Comparison of ENCODE assay signal across 8 cellular contexts in genomic region chr5:138464018-138464387, GRCh38. TPM values are rescaled to one million over a fixed set of nuclear protein-coding genes. Genes with fewer than 3 reads are reported as not detected.
DNase-seq lines count a peak whose midpoint lies in the region; ATAC-seq, FAIRE-seq and TF ChIP-seq lines count a peak whose summit lies in the region.

No MANE protein-coding gene starts in this region.

- TF ChIP-seq CTCF in right atrium auricular region (IDR thresholded peaks at IDR 0.05) (peak; percentile 94 to 95), uterus (IDR thresholded peaks at IDR 0.05) (peak; percentile 83 to 94 (median 86))

- H3K4me3 Mint-ChIP-seq in T-cell, result peak overlapping the region; percentile 82 to 88 (median 83)

- H3K4me1 ChIP-seq in right atrium auricular region, result peaks cover 0 to 55% of the 10 kb centered on the region in 2 donors
- H3K4me1 ChIP-seq in uterus, result peaks cover 0 to 8% of the 10 kb centered on the region in 2 donors

- intact Hi-C loops in uterus (cut with DNase I; ENCODE audit: low total_unique reads), result loop anchor here (5.0 kb wide), 1 partner anchor 38 kb away; no protein-coding TSS in a partner anchor

- H3K4me3 ChIP-seq in right atrium auricular region (peak overlapping the region; percentile 73 to 83), uterus (peak overlapping the region; percentile 69 to 75)

- H3K27me3 ChIP-seq in right atrium auricular region (no peaks in the 10 kb centered on the region), uterus (no peaks in the 10 kb centered on the region)

- H3K27ac Mint-ChIP-seq in T-cell, result peak overlapping the region; percentile 88 to 90

- H3K36me3 Mint-ChIP-seq in T-cell, result peaks cover 9% of the 10 kb centered on the region

- no peaks in the 10 kb centered on the region for H3K9me3 Mint-ChIP-seq in T-cell

- no peaks in the 10 kb centered on the region for H3K9me3 ChIP-seq in right atrium auricular region
- no peaks in the 10 kb centered on the region for H3K9me3 ChIP-seq in uterus

- POLR2A ChIA-PET in T-cell (lab: Charles Lee), result interaction anchor here (0.6 to 1.9 kb wide), 2 partner anchors 29 to 79 kb away, joined by 11 to 12 read pairs; partner anchors contain the start of gene ETF1 (in 1 of the 2)

- peaks cover 47 to 53% (median 49%) of the 10 kb centered on the region in 3 donors for H3K4me1 Mint-ChIP-seq in T-cell

- CTCF ChIA-PET in T-cell (lab: Charles Lee), result interaction anchor here (0.5 to 2.6 kb wide), 6 partner anchors 8 to 112 kb away, joined by 3 to 19 read pairs (median 5); partner anchors contain the start of genes KDM3B (in 1 of the 2) and REEP2 (in 1 of the 2)

- H3K27ac ChIP-seq in right atrium auricular region (peak overlapping the region; percentile 96 to 99), uterus (peak overlapping the region; percentile 95 to 99)

- ATAC-seq in HG02798 (IDR thresholded peaks at IDR 0.05; ENCODE audit: poor library complexity, unreplicated experiment), result peak; percentile 54
- peak; percentile 60 to 65 (median 62) for ATAC-seq in T-cell (replicated peaks in 1 of 4)

- H3K36me3 ChIP-seq in right atrium auricular region (peaks cover 18% of the 10 kb centered on the region), uterus (no peaks in the 10 kb centered on the region)

- no peaks in the 10 kb centered on the region for H3K27me3 Mint-ChIP-seq in T-cell

- TF ChIP-seq POLR2A in GM12892 (IDR thresholded peaks at IDR 0.05; ENCODE audit: low read depth, low read length) (peak; percentile 13; the same call in 1 of the 2 replicates), uterus (IDR thresholded peaks at IDR 0.05) (peak; percentile 59 to 82)

- FAIRE-seq in GM12892 (lab: Jason Lieb, UNC), result peak; percentile 99

- DNase-seq in GM12892 (ENCODE audit: insufficient read length) (peak; percentile 97), NCI-H1417 treated with DMSO at 0.1 percent for 48 hours (lab: John Stamatoyannopoulos, UW) (peak; percentile 38), T-cell (peak; percentile 87 to 95 (median 91)), amniotic stem cell (lab: John Stamatoyannopoulos, UW) (peak; percentile 83), right atrium auricular region (ENCODE audit: low spot score) (peak; percentile 93), pulmonary artery endothelial cell (ENCODE audit: low read depth, low spot score) (peak; percentile 74), uterus (peak; percentile 94 to 98)

RNA-seq across cellular contexts. Expression of gene EGR1, which starts 1.3 kb away (rescaled TPM):
- polyA plus RNA-seq in GM12892 (2012; ENCODE audit: missing spikeins), result 23.9 TPM
- total RNA-seq in T-cell, result 10 to 100 TPM in 1 of 5 donors, 1 to 10 TPM in 4; 6.8 to 13.8 (median 8.0) TPM
- total RNA-seq in right atrium auricular region, result 10 to 100 TPM; 17.3 to 73.0 TPM
- 0.73 and 1.2 TPM in 2 replicates for total RNA-seq in pulmonary artery endothelial cell
- total RNA-seq in uterus, result 100 to 1,000 TPM in 1 of 4 donors, 10 to 100 TPM in 1, 1 to 10 TPM in 2; 2.6 to 123 (median 35.2) TPM

RNA-seq across cellular contexts. Expression of gene REEP2, which starts 25.1 kb away (rescaled TPM):
- polyA plus RNA-seq in GM12892 (2012; ENCODE audit: missing spikeins), result 1.3 TPM
- total RNA-seq in T-cell (under 1 TPM; 0.18 to 0.61 (median 0.42) TPM), right atrium auricular region (10 to 100 TPM; 27.5 to 28.4 TPM), pulmonary artery endothelial cell (2.0 and 4.2 TPM in 2 replicates), uterus (10 to 100 TPM in 1 of 4 donors, 1 to 10 TPM in 2, under 1 TPM in 1; 0.77 to 14.1 (median 5.0) TPM)

Comparison
In these comparisons a context has a peak if more than half of its experiments do, and no peak if none do; other contexts are left out.
1. Peak in every context shown above with its lines: DNase-seq, ATAC-seq, H3K4me3 ChIP-seq and H3K27ac ChIP-seq.
2. DNase-seq: peak in every context shown above with its lines; median percentile 97 in GM12892; 96 in uterus; 93 in right atrium auricular region; 91 in T-cell; 83 in amniotic stem cell; 74 in pulmonary artery endothelial cell; 38 in NCI-H1417 treated with DMSO at 0.1 percent for 48 hours.